Comparison of ENCODE assay signal across 7 cellular contexts in the genomic region with DNA sequence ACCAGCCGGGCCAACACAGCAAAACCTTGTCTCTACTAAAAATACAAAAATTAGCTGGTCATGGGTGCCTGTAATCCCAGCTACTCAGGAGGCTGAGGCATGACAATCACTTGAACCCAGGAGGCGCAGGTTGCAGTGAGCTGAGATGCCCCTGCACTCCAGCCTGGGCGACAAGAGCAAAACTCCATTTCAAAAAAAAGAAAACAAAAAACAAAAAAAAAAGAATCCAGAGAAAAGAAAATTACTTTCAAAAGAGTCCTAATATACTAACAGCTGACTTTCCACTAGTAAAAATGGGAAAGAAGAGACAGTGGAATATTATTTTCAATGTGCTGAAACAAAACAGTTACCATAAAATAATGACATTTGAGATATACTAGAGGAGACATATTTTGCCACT. TPM values are rescaled to one million over a fixed set of nuclear protein-coding genes. Genes with fewer than 3 reads are reported as not detected.
"Had no signal": no experiment of that assay in that cellular context is flagged by ENCODE, and none has a peak within 500 bp of the region (broad histone marks: within the 10 kb centered on the region; RNA-seq: fewer than 3 reads in every experiment).

No MANE protein-coding gene starts in this region.

- H3K4me3 ChIP-seq: GM23338 had no signal

- DNase-seq: H9, HCEC 1CT had no signal

- H2AFZ ChIP-seq: GM23338 had no signal

- ATAC-seq: GM23338 had no signal

- FAIRE-seq: H1, H54, HTR-8/SVneo had no signal

- H3K4me2 ChIP-seq: GM23338 had no signal

RNA-seq across cellular contexts. Expression of gene INSM2, which starts 8.3 kb away (rescaled TPM):
- total RNA-seq: GM23338, H1, H9 had no signal
- polyA plus RNA-seq: GM23338, H1, IgD-negative memory B cell had no signal
